Comparison of ENCODE assay signal across 28 cellular contexts in the genomic region with DNA sequence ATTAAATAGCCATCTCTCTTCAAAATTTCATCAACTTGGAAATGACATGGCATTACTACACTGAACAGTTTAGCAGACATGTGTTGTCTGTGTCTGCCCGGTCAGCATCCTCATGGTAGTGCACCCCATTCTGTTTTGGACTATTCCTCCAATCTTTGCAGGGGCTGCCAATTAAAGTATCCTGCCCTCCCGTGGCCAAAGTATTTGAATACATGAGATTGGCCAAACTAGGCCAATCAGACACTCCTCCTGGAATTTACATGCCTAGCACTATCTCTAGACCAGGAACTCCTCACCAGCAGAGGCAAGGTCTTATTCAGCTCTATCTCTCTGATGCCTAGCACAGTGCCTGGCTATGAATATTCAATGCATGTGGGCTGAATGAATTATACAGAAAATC. TPM values are rescaled to one million over a fixed set of nuclear protein-coding genes. Genes with fewer than 3 reads are reported as not detected.
DNase-seq lines count a peak whose midpoint lies in the region; TF ChIP-seq lines count a peak whose summit lies in the region.
"Had no signal": no experiment of that assay in that cellular context is flagged by ENCODE, and none has a peak within 500 bp of the region (broad histone marks: within the 10 kb centered on the region; RNA-seq: fewer than 3 reads in every experiment).

No MANE protein-coding gene starts in this region.

- no peak overlapping the region for H3K27ac ChIP-seq in vagina
- H3K27ac ChIP-seq: ascending aorta, C4-2B, lower lobe of right lung, pancreas, right atrium auricular region, SJCRH30, upper lobe of left lung had no signal

- H3K9me3 ChIP-seq in HAP-1 (no peaks in the 10 kb centered on the region), vagina (no peaks in the 10 kb centered on the region)
- H3K9me3 ChIP-seq: ascending aorta, Caco-2, lower lobe of right lung, pancreas, right atrium auricular region, SJCRH30, upper lobe of left lung had no signal

- H3K36me3 ChIP-seq in H7 (replicated peaks; ENCODE audit: control insufficient read depth, insufficient read depth, low read length), result no peaks in the 10 kb centered on the region
- H3K36me3 ChIP-seq in HAP-1 (replicated peaks), result 0 out of 2 replicates have a peak, but pooled peaks cover 4% of the 10 kb centered on the region
- no peaks in the 10 kb centered on the region for H3K36me3 ChIP-seq in vagina
- H3K36me3 ChIP-seq: ascending aorta, lower lobe of right lung, pancreas, right atrium auricular region, SJCRH30, upper lobe of left lung had no signal

- H3K27me3 ChIP-seq in H7 (ENCODE audit: control insufficient read depth, insufficient read depth, low read length) (peaks cover 7% of the 10 kb centered on the region), HAP-1 (ENCODE audit: low read depth) (no peaks in the 10 kb centered on the region), vagina (no peaks in the 10 kb centered on the region)
- H3K27me3 ChIP-seq: ascending aorta, pancreas, right atrium auricular region, SJCRH30 had no signal

- in situ Hi-C loops in HAP-1 (cut with MboI; ENCODE audit: low sequenced_read_pairs), result no loop called here

- TF ChIP-seq POLR2A in vagina (IDR thresholded peaks at IDR 0.05), result no peak

- TF ChIP-seq CTCF in epithelial cell of proximal tubule (conservative IDR thresholded peaks at IDR 0.05; ENCODE audit: low read depth, low read length) (peak; percentile 32), vagina (IDR thresholded peaks at IDR 0.05) (no peak)

- H3K4me3 ChIP-seq in H7 (ENCODE audit: insufficient read depth, low read depth, low read length) (no peak overlapping the region), epithelial cell of proximal tubule (ENCODE audit: low read depth, low read length) (no peak overlapping the region), HAP-1 (no peak overlapping the region), vagina (no peak overlapping the region)
- H3K4me3 ChIP-seq: ascending aorta, lower lobe of right lung, pancreas, right atrium auricular region, SJCRH30, upper lobe of left lung had no signal

- intact Hi-C loops in vagina (cut with DNase I), result no loop called here

- H3K4me1 ChIP-seq in HAP-1 (peaks cover 23% of the 10 kb centered on the region), vagina (peaks cover 4% of the 10 kb centered on the region)
- H3K4me1 ChIP-seq: SJCRH30 had no signal

- peak; percentile 43 for DNase-seq in H7
- peak; percentile 61 for DNase-seq in RKO (ENCODE audit: low spot score)
- DNase-seq in epithelial cell of proximal tubule (ENCODE audit: low read depth), result no peak
- DNase-seq in pons (ENCODE audit: low spot score), result peak; percentile 71
- DNase-seq in HAP-1 (ENCODE audit: low spot score in 2 of 2), result no peak
- DNase-seq in vagina (ENCODE audit: extremely low spot score in 2 of 2), result no peak
- no peak for DNase-seq in T-helper 2 cell
- no peak for DNase-seq in activated effector memory CD4-positive, alpha-beta T cell treated with anti-CD3 and anti-CD28 coated beads, Interleukin-2, amount 50 U/mL, for 16 hours
- DNase-seq: activated CD4-positive, alpha-beta memory T cell treated with anti-CD3 and anti-CD28 coated beads, Interleukin-2, amount 10 ng/mL, durations not matched to agents 7 days and 5 days; activated naive CD8-positive, alpha-beta T cell treated with anti-CD3 and anti-CD28 coated beads for 36 hours; Caco-2; central memory CD4-positive, alpha-beta T cell; DND-41; KG1; kidney; lower lobe of right lung; NCI-H1092; NCI-H2029; NCI-H2227 treated with DMSO at 0.1 percent for 48 hours; pancreas; SJCRH30; stimulated activated CD4-positive, alpha-beta T cell treated with anti-CD3 and anti-CD28 coated beads, Interleukin-2, amount 100 ng/mL, for 24 hours; T-cell; upper lobe of left lung had no signal

RNA-seq across cellular contexts. Expression of gene SHTN1, which starts 4.4 kb away (rescaled TPM):
- 5.1 and 8.5 TPM in 2 replicates for total RNA-seq in H7 (2014; rRNA removed; shearing (Covaris generic))
- total RNA-seq in epithelial cell of proximal tubule, result 13.3 and 15.9 TPM in 2 replicates
- 7.4 TPM for total RNA-seq in vagina
- total RNA-seq: activated T-helper 2 cell treated with anti-CD3 and anti-CD28 coated beads, Interferon-gamma antibody, Interleukin-2, Interleukin-4, amounts not matched to agents 10 μg/mL and 5 μg/mL and 100 μg/mL, durations not matched to agents 14 hours and 24 hours and 36 hours had no signal

Comparison
In these comparisons a context has a peak if more than half of its experiments do, and no peak if none do; other contexts are left out.
1. DNase-seq: peak in H7 (single experiment), RKO (single experiment) and pons (single experiment); none in epithelial cell of proximal tubule (single experiment), HAP-1 (0 of 2), vagina (0 of 2), T-helper 2 cell (0 of 5) and activated effector memory CD4-positive, alpha-beta T cell treated with anti-CD3 and anti-CD28 coated beads, Interleukin-2, amount 50 U/mL, for 16 hours (single experiment).